8 cellular contexts compared by ENCODE assay signal in the genomic region with DNA sequence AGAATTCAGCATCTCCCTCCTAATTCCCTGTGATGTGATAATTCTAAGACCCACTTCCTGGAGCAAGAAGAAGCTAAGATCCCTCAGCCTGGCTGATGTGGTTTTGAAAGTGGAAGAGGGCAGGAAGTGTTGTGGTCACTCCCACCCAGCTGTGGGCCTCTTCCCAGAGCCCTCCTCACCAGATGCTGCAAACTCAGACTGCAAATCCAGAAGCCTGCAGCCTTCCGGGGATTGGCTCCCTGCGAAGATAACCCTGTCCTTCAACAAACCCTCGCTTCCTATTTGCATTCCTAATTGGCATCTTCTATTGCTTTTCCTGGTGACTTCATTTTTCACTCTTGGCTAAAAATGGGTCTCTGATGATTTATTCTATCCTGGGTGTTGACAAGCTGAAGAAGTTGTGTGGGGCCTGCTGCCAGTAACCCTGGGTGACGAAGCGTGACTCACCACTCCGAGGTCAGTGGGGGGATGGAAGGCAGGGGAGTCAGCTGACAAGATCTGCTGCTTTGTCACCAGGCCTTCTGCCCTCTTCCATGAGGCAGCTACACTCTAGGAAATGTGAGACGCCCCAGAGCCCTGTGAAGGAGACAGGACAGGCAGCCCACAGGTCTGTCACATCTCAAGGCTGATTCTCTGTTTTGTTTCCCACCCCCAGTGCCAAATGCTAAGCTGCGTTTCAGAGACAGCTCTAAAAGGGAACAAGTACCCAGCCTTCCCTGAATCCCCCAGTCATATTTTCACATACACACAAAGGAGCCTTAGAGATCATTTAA.
DNase-seq lines count a peak whose midpoint lies in the region; ATAC-seq and TF ChIP-seq lines count a peak whose summit lies in the region.

No MANE protein-coding gene starts in this region.

- no peak overlapping the region for H3K4me3 ChIP-seq in kidney epithelial cell (ENCODE audit: low read depth, low read length)

- no peak for TF ChIP-seq CTCF in kidney epithelial cell (IDR thresholded peaks at IDR 0.05; ENCODE audit: insufficient read depth, low read length, poor library complexity, severe bottlenecking)

- ATAC-seq in GM18508 (IDR thresholded peaks at IDR 0.05; ENCODE audit: insufficient read depth, unreplicated experiment), result peak; percentile 60
- ATAC-seq in HG03103 (IDR thresholded peaks at IDR 0.05; ENCODE audit: low read depth, unreplicated experiment), result peak; percentile 71
- ATAC-seq in central memory CD8-positive, alpha-beta T cell (replicated peaks; ENCODE audit: extremely low read depth, poor library complexity, severe bottlenecking), result peak; percentile 98

- H3K4me1 Mint-ChIP-seq in central memory CD8-positive, alpha-beta T cell, result peaks cover 31% of the 10 kb centered on the region

- H3K4me3 Mint-ChIP-seq in central memory CD8-positive, alpha-beta T cell, result peak overlapping the region; percentile 44

- peak overlapping the region; percentile 94 for H3K27ac Mint-ChIP-seq in central memory CD8-positive, alpha-beta T cell (ENCODE audit: low read depth)

- H3K27me3 ChIP-seq in kidney epithelial cell (ENCODE audit: control insufficient read depth, insufficient read depth, low read length), result no peaks in the 10 kb centered on the region

- H3K36me3 Mint-ChIP-seq in central memory CD8-positive, alpha-beta T cell (ENCODE audit: insufficient read depth), result no peaks in the 10 kb centered on the region

- no peaks in the 10 kb centered on the region for H3K9me3 Mint-ChIP-seq in central memory CD8-positive, alpha-beta T cell

- peak; percentile 100 for DNase-seq in NCI-H226
- peak; percentile 75 for DNase-seq in activated CD4-positive, CD25-positive, alpha-beta regulatory T cell treated with anti-CD3 and anti-CD28 coated beads, Interleukin-2, amount 50 U/mL, for 72 hours
- DNase-seq in central memory CD8-positive, alpha-beta T cell (ENCODE audit: low spot score in 2 of 2), result peak; percentile 30 to 84
- DNase-seq in kidney epithelial cell (ENCODE audit: low read depth), result peak; percentile 96
- peak; percentile 94 for DNase-seq in stimulated activated CD4-positive, alpha-beta T cell treated with anti-CD3 and anti-CD28 coated beads, Interleukin-15, amount 100 ng/mL, for 24 hours
- DNase-seq in effector CD8-positive, alpha-beta T cell (lab: John Stamatoyannopoulos, UW), result no peak

- H3K36me3 ChIP-seq in kidney epithelial cell (ENCODE audit: control insufficient read depth, insufficient read depth, low read length), result no peaks in the 10 kb centered on the region

- no peaks in the 10 kb centered on the region for H3K27me3 Mint-ChIP-seq in central memory CD8-positive, alpha-beta T cell
